In the genomic region with DNA sequence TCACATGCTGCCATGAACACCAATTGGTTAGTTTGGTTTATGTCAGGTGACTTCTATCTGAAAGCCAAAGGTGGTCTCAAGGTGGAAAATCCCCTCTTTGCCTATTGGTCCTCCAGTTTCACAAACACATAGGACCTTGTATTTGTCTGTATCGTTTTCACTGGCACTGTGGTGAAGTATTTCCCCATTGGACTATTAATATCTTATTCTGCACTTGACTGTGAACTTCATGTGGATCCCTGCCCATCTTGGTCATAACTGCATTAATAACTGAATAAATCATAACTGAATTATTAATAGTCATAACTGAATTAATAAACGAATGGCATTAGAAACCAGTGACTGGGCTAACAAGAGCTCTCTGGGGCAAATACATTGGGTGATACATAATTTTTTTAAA, we compare ENCODE assay signal across 21 cellular contexts.
"Had no signal": no experiment of that assay in that cellular context is flagged by ENCODE, and none has a peak within 500 bp of the region (broad histone marks: within the 10 kb centered on the region; RNA-seq: fewer than 3 reads in every experiment).

No MANE protein-coding gene starts in this region.

- FAIRE-seq: endothelial cell of umbilical vein, islet of Langerhans, keratinocyte had no signal

- H3K9me3 ChIP-seq: colonic mucosa, esophagus muscularis mucosa, gastrocnemius medialis, left lung, lower lobe of right lung, mucosa of descending colon had no signal

- H3K4me1 ChIP-seq: colonic mucosa, esophagus muscularis mucosa, gastrocnemius medialis, heart right ventricle, left lung, lower lobe of right lung had no signal

- H3K27ac ChIP-seq: colonic mucosa, dorsolateral prefrontal cortex, esophagus muscularis mucosa, foreskin keratinocyte, gastrocnemius medialis, heart right ventricle, left lung, lower lobe of right lung had no signal

- ATAC-seq: foreskin keratinocyte, gastrocnemius medialis, left lung, lower lobe of right lung, mucosa of descending colon had no signal

- DNase-seq: colonic mucosa; dermis blood vessel endothelial cell; dorsolateral prefrontal cortex; effector CD4-positive, alpha-beta T cell; effector memory CD4-positive, alpha-beta T cell; foreskin keratinocyte; gastrocnemius medialis; glutamatergic neuron; head of caudate nucleus; heart right ventricle; hippocampal formation; left cardiac atrium; left lung; lower lobe of right lung; mesenchymal stem cell; mucosa of descending colon; naive B cell had no signal

- H3K36me3 ChIP-seq: colonic mucosa, esophagus muscularis mucosa, gastrocnemius medialis, heart right ventricle, left lung, lower lobe of right lung had no signal

- H3K4me3 ChIP-seq: colonic mucosa, dorsolateral prefrontal cortex, esophagus muscularis mucosa, gastrocnemius medialis, heart right ventricle, left lung, lower lobe of right lung, mucosa of descending colon had no signal

- H3K27me3 ChIP-seq: colonic mucosa, dorsolateral prefrontal cortex, esophagus muscularis mucosa, foreskin keratinocyte, gastrocnemius medialis, heart right ventricle, left lung had no signal
